In the genomic region with DNA sequence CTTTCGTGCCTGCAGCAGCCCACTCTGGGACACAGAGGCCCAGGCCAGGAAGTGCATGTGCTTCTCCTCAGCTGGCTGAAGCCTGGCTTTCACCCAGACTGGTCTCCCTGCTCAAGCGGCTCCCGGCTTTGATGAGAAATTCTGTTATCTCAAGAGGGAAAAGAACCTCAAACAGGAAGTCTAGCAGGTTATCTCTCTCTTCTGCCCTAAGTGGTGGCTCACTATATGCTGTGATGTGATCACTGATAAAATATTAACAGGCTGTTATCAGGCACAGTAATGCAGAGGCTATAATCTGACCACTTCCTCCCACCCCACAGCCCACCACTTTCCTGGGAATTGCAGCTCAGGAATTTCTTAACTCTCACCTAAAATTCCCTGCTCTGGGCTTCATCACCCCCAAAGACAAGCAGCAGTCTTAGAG, we compare ENCODE assay signal across 16 cellular contexts. TPM values are rescaled to one million over a fixed set of nuclear protein-coding genes. Genes with fewer than 3 reads are reported as not detected.
DNase-seq lines count a peak whose midpoint lies in the region; ATAC-seq, FAIRE-seq and TF ChIP-seq lines count a peak whose summit lies in the region.
"Had no signal": no experiment of that assay in that cellular context is flagged by ENCODE, and none has a peak within 500 bp of the region (broad histone marks: within the 10 kb centered on the region; RNA-seq: fewer than 3 reads in every experiment).

No MANE protein-coding gene starts in this region.

- H3K4me1 Mint-ChIP-seq in astrocyte (ENCODE audit: low read depth, unreplicated experiment), result peaks cover 7% of the 10 kb centered on the region
- H3K4me1 Mint-ChIP-seq: memory B cell had no signal

- WGBS in heart left ventricle, 4 donors, result 3 to 33% (median 15%) methylated on average over 3 of the region's 3 CpGs
- WGBS in right lobe of liver (ENCODE audit: insufficient coverage, low coverage, low lambda C conversion rate, missing lambda C conversion rate), result 17% methylated on average over 1 of the region's 3 CpGs

- H3K27me3 Mint-ChIP-seq in astrocyte (ENCODE audit: low read depth, unreplicated experiment), result peaks cover 2% of the 10 kb centered on the region
- H3K27me3 Mint-ChIP-seq: memory B cell had no signal

- TF ChIP-seq CTCF in heart left ventricle (IDR thresholded peaks at IDR 0.05) (no peak), astrocyte (IDR thresholded peaks at IDR 0.05; ENCODE audit: insufficient read depth, low read depth, low read length) (no peak), right lobe of liver (IDR thresholded peaks at IDR 0.05) (no peak)

- peak overlapping the region; percentile 11 for H3K4me2 ChIP-seq in astrocyte (ENCODE audit: low read length)

- no peak overlapping the region for H3K4me3 Mint-ChIP-seq in astrocyte (ENCODE audit: unreplicated experiment)
- H3K4me3 Mint-ChIP-seq: memory B cell, T-cell had no signal

- H3K27me3 ChIP-seq in heart left ventricle (no peaks in the 10 kb centered on the region), astrocyte (ENCODE audit: insufficient read depth, low read length) (no peaks in the 10 kb centered on the region), right lobe of liver (no peaks in the 10 kb centered on the region)
- H3K27me3 ChIP-seq: foreskin keratinocyte, suprapubic skin had no signal

- no peaks in the 10 kb centered on the region for H3K9me3 Mint-ChIP-seq in astrocyte (ENCODE audit: unreplicated experiment)
- H3K9me3 Mint-ChIP-seq: memory B cell, T-cell had no signal

- no peaks in the 10 kb centered on the region for H3K36me3 ChIP-seq in heart left ventricle
- H3K36me3 ChIP-seq in astrocyte (ENCODE audit: insufficient read depth, low read length), result no peaks in the 10 kb centered on the region
- no peaks in the 10 kb centered on the region for H3K36me3 ChIP-seq in right lobe of liver
- H3K36me3 ChIP-seq: suprapubic skin had no signal

- no peaks in the 10 kb centered on the region for H3K79me2 ChIP-seq in astrocyte (ENCODE audit: insufficient read depth, low read length)

- no peak overlapping the region for H3K27ac Mint-ChIP-seq in astrocyte (ENCODE audit: unreplicated experiment)
- H3K27ac Mint-ChIP-seq: memory B cell had no signal

- H3K9ac ChIP-seq in astrocyte (ENCODE audit: low read length), result no peak overlapping the region

- no peaks in the 10 kb centered on the region for H4K20me1 ChIP-seq in astrocyte (ENCODE audit: insufficient read depth, low read length)

- H3K9me3 ChIP-seq in heart left ventricle (no peaks in the 10 kb centered on the region), astrocyte (ENCODE audit: insufficient read depth, low read depth, low read length) (no peaks in the 10 kb centered on the region), right lobe of liver (no peaks in the 10 kb centered on the region)
- H3K9me3 ChIP-seq: suprapubic skin had no signal

- intact Hi-C loops in heart left ventricle (cut with DNase I) (no loop called here), Right ventricle myocardium inferior (cut with DNase I) (no loop called here), right lobe of liver (cut with DNase I) (no loop called here)

- ATAC-seq in heart left ventricle (peak in 3 of 4 donors; percentile 39 to 53 (median 41)), Right ventricle myocardium inferior (no peak), right lobe of liver (peak; percentile 48 to 68 (median 58))
- ATAC-seq: foreskin keratinocyte had no signal

- no peak for FAIRE-seq in astrocyte (lab: Jason Lieb, UNC)

- TF ChIP-seq POLR2A in heart left ventricle (IDR thresholded peaks at IDR 0.05), result no peak
- no peak for TF ChIP-seq POLR2A in right lobe of liver (IDR thresholded peaks at IDR 0.05)

- no peak overlapping the region for H2AFZ ChIP-seq in astrocyte (ENCODE audit: low read depth, low read length)

- no peak overlapping the region for H3K4me3 ChIP-seq in heart left ventricle
- no peak overlapping the region for H3K4me3 ChIP-seq in astrocyte (ENCODE audit: insufficient read depth, low read depth, low read length)
- no peak overlapping the region for H3K4me3 ChIP-seq in right lobe of liver
- H3K4me3 ChIP-seq: suprapubic skin had no signal

- peak overlapping the region in 1 of 12 donors; percentile 42 for H3K27ac ChIP-seq in heart left ventricle
- no peak overlapping the region for H3K27ac ChIP-seq in astrocyte (ENCODE audit: low read depth, low read length)
- peak overlapping the region in 2 of 3 donors; percentile 49 to 77 for H3K27ac ChIP-seq in right lobe of liver
- H3K27ac ChIP-seq: foreskin keratinocyte, suprapubic skin had no signal

- peaks cover 0 to 6% (median 0%) of the 10 kb centered on the region in 12 donors for H3K4me1 ChIP-seq in heart left ventricle
- peaks cover 21% of the 10 kb centered on the region for H3K4me1 ChIP-seq in astrocyte (ENCODE audit: insufficient read depth, low read length)
- peaks cover 0 to 34% (median 4%) of the 10 kb centered on the region in 4 donors for H3K4me1 ChIP-seq in right lobe of liver
- H3K4me1 ChIP-seq: foreskin keratinocyte, suprapubic skin had no signal

- DNase-seq in heart left ventricle (peak in 1 of 5 donors; percentile 32), Right ventricle myocardium inferior (ENCODE audit: missing footprints) (no peak), astrocyte (ENCODE audit: low read depth) (peak; percentile 47), right lobe of liver (peak in 2 of 3 donors; percentile 52 to 54), DMS 273 treated with DMSO at 0.1 percent for 48 hours (lab: John Stamatoyannopoulos, UW) (no peak), NCI-H2081 (lab: John Stamatoyannopoulos, UW) (no peak), NOMO-1 treated with dmso at 0.1 percent for 144 hours (lab: John Stamatoyannopoulos, UW; ENCODE audit: unreplicated experiment) (no peak)
- no peak for DNase-seq in activated CD4-positive, alpha-beta T cell treated with anti-CD3 and anti-CD28 coated beads, Interleukin-2, amount 50 U/mL, for 4 hours
- DNase-seq: activated naive CD4-positive, alpha-beta T cell treated with anti-CD3 and anti-CD28 coated beads, Interleukin-2, amount 50 U/mL, for 16 hours; cortex of kidney; foreskin keratinocyte; NCI-H1694; T-cell had no signal

- no peaks in the 10 kb centered on the region for H3K36me3 Mint-ChIP-seq in astrocyte (ENCODE audit: low read depth, unreplicated experiment)
- H3K36me3 Mint-ChIP-seq: memory B cell, T-cell had no signal

RNA-seq across cellular contexts. Expression of gene CLDN2, which starts 13.3 kb away (rescaled TPM):
- total RNA-seq in heart left ventricle, result not detected
- not detected for polyA plus RNA-seq in heart left ventricle
- total RNA-seq in Right ventricle myocardium inferior, result not detected
- 0.77 and 2.0 TPM in 2 replicates for total RNA-seq in astrocyte
- total RNA-seq in right lobe of liver, result 10 to 100 TPM in 5 of 6 experiments, 1 to 10 TPM in 1; 6.3 to 48.4 (median 18.4) TPM
- total RNA-seq: A673, foreskin keratinocyte had no signal
- polyA plus RNA-seq: foreskin keratinocyte had no signal

RNA-seq across cellular contexts. Expression of gene RIPPLY1, which starts 30.4 kb away (rescaled TPM):
- total RNA-seq in heart left ventricle (not detected), Right ventricle myocardium inferior (not detected), astrocyte (not detected in 2 replicates), right lobe of liver (1 to 10 TPM in 4 of 6 experiments, under 1 TPM in 2; 0.74 to 1.7 (median 1.1) TPM)
- under 1 TPM in 1 of 2 donors, not detected in 1; 0.10 TPM for polyA plus RNA-seq in heart left ventricle
- total RNA-seq: A673, foreskin keratinocyte, suprapubic skin, T-cell had no signal
- polyA plus RNA-seq: foreskin keratinocyte had no signal

Comparison
In these comparisons a context has a peak if more than half of its experiments do, and no peak if none do; other contexts are left out.
1. DNase-seq: peak in astrocyte (single experiment) and right lobe of liver (2 of 3); none in Right ventricle myocardium inferior (single experiment), activated CD4-positive, alpha-beta T cell treated with anti-CD3 and anti-CD28 coated beads, Interleukin-2, amount 50 U/mL, for 4 hours (0 of 2), DMS 273 treated with DMSO at 0.1 percent for 48 hours (single experiment), NCI-H2081 (0 of 2) and NOMO-1 treated with dmso at 0.1 percent for 144 hours (single experiment).